22 cellular contexts compared by ENCODE assay signal in genomic region chr3:186406669-186407635, GRCh38. TPM values are rescaled to one million over a fixed set of nuclear protein-coding genes. Genes with fewer than 3 reads are reported as not detected.
DNase-seq lines count a peak whose midpoint lies in the region; ATAC-seq, FAIRE-seq and TF ChIP-seq lines count a peak whose summit lies in the region.
"Had no signal": no experiment of that assay in that cellular context is flagged by ENCODE, and none has a peak within 500 bp of the region (broad histone marks: within the 10 kb centered on the region; RNA-seq: fewer than 3 reads in every experiment).

No MANE protein-coding gene starts in this region.

- H3K9me3 ChIP-seq in left ventricle myocardium inferior (replicated peaks) (no peaks in the 10 kb centered on the region), pancreas (no peaks in the 10 kb centered on the region), thyroid gland (no peaks in the 10 kb centered on the region)
- H3K9me3 ChIP-seq: suprapubic skin had no signal

- H3K4me3 Mint-ChIP-seq in chondrocyte (ENCODE audit: unreplicated experiment) (no peak overlapping the region), immature natural killer cell (no peak overlapping the region)
- H3K4me3 Mint-ChIP-seq: nephron progenitor cell had no signal

- H3K27ac ChIP-seq in left ventricle myocardium inferior (replicated peaks), result peak overlapping the region; percentile 82
- no peak overlapping the region for H3K27ac ChIP-seq in pancreas
- H3K27ac ChIP-seq in thyroid gland, result peak overlapping the region; percentile 93 to 98 (median 98)
- no peak overlapping the region for H3K27ac ChIP-seq in RWPE1
- H3K27ac ChIP-seq: suprapubic skin had no signal

- H3K36me3 Mint-ChIP-seq in chondrocyte (ENCODE audit: low read depth) (peaks cover 2% of the 10 kb centered on the region), immature natural killer cell (no peaks in the 10 kb centered on the region)

- TF ChIP-seq CTCF in chondrocyte (IDR thresholded peaks at IDR 0.05) (no peak), left ventricle myocardium inferior (IDR thresholded peaks at IDR 0.05; ENCODE audit: borderline replicate concordance) (no peak), pancreas (IDR thresholded peaks at IDR 0.05) (no peak), thyroid gland (IDR thresholded peaks at IDR 0.05) (peak in 1 of 6 experiments; percentile 24), RWPE1 (conservative IDR thresholded peaks at IDR 0.05; ENCODE audit: low read depth) (no peak)

- intact Hi-C loops in left ventricle myocardium inferior (cut with micrococcal nuclease) (no loop called here), pancreas (cut with DNase I) (no loop called here), thyroid gland (cut with DNase I) (no loop called here)

- no peaks in the 10 kb centered on the region for H3K27me3 ChIP-seq in left ventricle myocardium inferior (ENCODE audit: low read depth)
- no peaks in the 10 kb centered on the region for H3K27me3 ChIP-seq in pancreas
- H3K27me3 ChIP-seq in thyroid gland, result no peaks in the 10 kb centered on the region

- POLR2A ChIA-PET in RWPE1 (lab: Yijun Ruan, JAX; ENCODE audit: low non-redundant PET), result no interaction called here

- H3K4me3 ChIP-seq in left ventricle myocardium inferior (no peak overlapping the region), pancreas (no peak overlapping the region), thyroid gland (replicated peaks in 1 of 3) (no peak overlapping the region)
- H3K4me3 ChIP-seq: lung, suprapubic skin had no signal

- CTCF ChIA-PET in RWPE1 (lab: Yijun Ruan, JAX), result interaction anchor here (0.5 kb wide), 1 partner anchor 32 kb away, joined by 4 read pairs; no protein-coding TSS in a partner anchor

- no peak for DNase-seq in chondrocyte (ENCODE audit: low spot score)
- DNase-seq in left ventricle myocardium inferior, result peak; percentile 70
- peak in 3 of 6 donors; percentile 17 to 25 (median 22) for DNase-seq in pancreas
- DNase-seq in thyroid gland, result peak; percentile 95
- DNase-seq in immature natural killer cell, result no peak
- DNase-seq in RWPE1 (ENCODE audit: low spot score), result no peak
- no peak for DNase-seq in stimulated activated CD4-positive, alpha-beta T cell treated with anti-CD3 and anti-CD28 coated beads, Interleukin-1b, Interleukin-23, amount 100 ng/mL, for 48 hours
- DNase-seq in dermis blood vessel endothelial cell, result no peak
- DNase-seq: foreskin melanocyte; NCI-H2081; NCI-H524; nephron progenitor cell; OCI-M1; stimulated activated CD4-positive, alpha-beta T cell treated with anti-CD3 and anti-CD28 coated beads, Interleukin-2, amount 100 ng/mL, for 48 hours; T1000 had no signal

- H3K27ac Mint-ChIP-seq in chondrocyte (ENCODE audit: unreplicated experiment), result peak overlapping the region; percentile 67
- no peak overlapping the region for H3K27ac Mint-ChIP-seq in immature natural killer cell
- H3K27ac Mint-ChIP-seq: nephron progenitor cell had no signal

- ATAC-seq in pancreas, result peak in 3 of 4 donors; percentile 38 to 67 (median 63)
- ATAC-seq: activated CD4-positive, CD25-positive, alpha-beta regulatory T cell treated with anti-CD3 and anti-CD28 coated beads, Interleukin-2, amount 50 U/mL, for 24 hours had no signal

- H3K4me1 ChIP-seq in left ventricle myocardium inferior (peaks cover 43% of the 10 kb centered on the region), pancreas (peaks cover 0 to 4% (median 0%) of the 10 kb centered on the region in 3 donors), thyroid gland (peaks cover 33 to 65% of the 10 kb centered on the region in 2 donors)
- H3K4me1 ChIP-seq: suprapubic skin had no signal

- no peaks in the 10 kb centered on the region for H3K9me3 Mint-ChIP-seq in chondrocyte (ENCODE audit: low read depth)
- no peaks in the 10 kb centered on the region for H3K9me3 Mint-ChIP-seq in immature natural killer cell
- H3K9me3 Mint-ChIP-seq: nephron progenitor cell had no signal

- peaks cover 10% of the 10 kb centered on the region for H3K4me1 Mint-ChIP-seq in chondrocyte (ENCODE audit: low read depth)
- no peaks in the 10 kb centered on the region for H3K4me1 Mint-ChIP-seq in immature natural killer cell

- TF ChIP-seq POLR2A in thyroid gland (IDR thresholded peaks at IDR 0.05), result peak in 1 of 2 donors; percentile 80

- H3K36me3 ChIP-seq in left ventricle myocardium inferior (no peaks in the 10 kb centered on the region), pancreas (no peaks in the 10 kb centered on the region), thyroid gland (no peaks in the 10 kb centered on the region)
- H3K36me3 ChIP-seq: suprapubic skin had no signal

- no peak for FAIRE-seq in pancreas (lab: Jason Lieb, UNC)
- FAIRE-seq: colon, endothelial cell of umbilical vein, H54 had no signal

- 46 to 52% methylated on average over 14 of the region's 14 CpGs for WGBS in pancreas, 2 donors
- WGBS in thyroid gland, 2 donors, result 32 to 45% methylated on average over 14 of the region's 14 CpGs

- peaks cover 14% of the 10 kb centered on the region for H3K27me3 Mint-ChIP-seq in chondrocyte (ENCODE audit: low read depth)
- peaks cover 0 to 8% (median 4%) of the 10 kb centered on the region in 3 donors for H3K27me3 Mint-ChIP-seq in immature natural killer cell (ENCODE audit: low read depth in 3 of 3)

RNA-seq across cellular contexts. Expression of gene DGKG, which starts 44.9 kb away (rescaled TPM):
- 0.68 to 1.7 TPM (median 1.6 TPM) in 3 replicates for total RNA-seq in chondrocyte
- 65.7 TPM for total RNA-seq in left ventricle myocardium inferior
- 1 to 10 TPM in 1 of 6 donors, under 1 TPM in 5; 0.16 to 2.0 (median 0.88) TPM for total RNA-seq in pancreas
- 1 to 10 TPM in 1 of 2 donors, under 1 TPM in 1; 0.65 to 1.6 TPM for polyA plus RNA-seq in pancreas
- 10 to 100 TPM; 14.5 to 35.1 (median 20.3) TPM for total RNA-seq in thyroid gland
- under 1 TPM in 2 of 3 donors, not detected in 1; 0.07 to 0.86 TPM for polyA plus RNA-seq in immature natural killer cell
- under 0.01 and 0.42 TPM in 2 replicates for total RNA-seq in dermis blood vessel endothelial cell
- total RNA-seq: endothelial cell of umbilical vein had no signal
- polyA plus RNA-seq: BJ, endothelial cell of umbilical vein had no signal

Comparison
In these comparisons a context has a peak if more than half of its experiments do, and no peak if none do; other contexts are left out.
1. DNase-seq: peak in left ventricle myocardium inferior (single experiment) and thyroid gland (2 of 2); none in chondrocyte (single experiment), immature natural killer cell (0 of 3), RWPE1 (single experiment), stimulated activated CD4-positive, alpha-beta T cell treated with anti-CD3 and anti-CD28 coated beads, Interleukin-1b, Interleukin-23, amount 100 ng/mL, for 48 hours (single experiment) and dermis blood vessel endothelial cell (single experiment).
2. H3K27ac ChIP-seq: peak in left ventricle myocardium inferior (single experiment) and thyroid gland (3 of 3); none in pancreas (0 of 4) and RWPE1 (single experiment).